8 cellular contexts compared by ENCODE assay signal in the genomic region with DNA sequence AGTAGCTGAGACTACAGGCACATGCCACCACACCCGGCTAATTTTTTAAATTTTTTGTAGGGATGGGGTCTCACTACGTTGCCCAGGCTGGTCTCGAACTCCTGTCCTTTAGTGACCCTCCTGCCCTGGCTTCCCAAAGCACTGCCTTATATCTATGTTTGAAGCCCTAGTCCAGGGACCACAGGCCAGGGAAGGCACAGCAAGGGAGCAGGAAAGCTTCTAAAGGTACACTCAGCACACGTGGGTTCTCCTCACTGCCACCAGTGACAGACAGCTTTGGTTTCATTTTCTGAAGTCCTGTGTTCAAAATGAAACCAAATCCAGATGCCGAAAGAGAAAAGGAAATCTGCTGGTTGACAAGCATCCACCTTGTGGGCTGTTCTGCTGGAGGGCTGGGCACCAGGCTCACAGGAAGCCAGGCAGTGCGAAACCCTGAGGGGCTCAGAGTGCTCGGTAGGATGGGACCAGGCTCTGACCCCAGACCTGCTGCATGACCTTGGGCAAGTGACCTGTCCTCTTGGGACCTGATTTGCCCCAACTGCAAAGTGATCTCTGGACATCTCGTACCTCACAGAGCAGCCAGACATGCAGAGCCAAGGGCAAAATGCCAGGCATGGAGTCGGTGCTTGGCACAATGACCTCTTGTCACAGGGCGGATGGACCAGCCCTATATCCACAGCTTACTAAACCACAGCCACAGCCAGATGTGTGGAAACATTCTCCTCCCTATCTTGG. TPM values are rescaled to one million over a fixed set of nuclear protein-coding genes. Genes with fewer than 3 reads are reported as not detected.
DNase-seq lines count a peak whose midpoint lies in the region; ATAC-seq, FAIRE-seq and TF ChIP-seq lines count a peak whose summit lies in the region.

No MANE protein-coding gene starts in this region.

- H3K9me2 ChIP-seq in PC-9 (ENCODE audit: insufficient read depth), result no peaks in the 10 kb centered on the region

- intact Hi-C loops in Caco-2 (cut with micrococcal nuclease; ENCODE audit: unreplicated experiment) (loop anchor here (10.0 kb wide), 1 partner anchor 154 kb away; no protein-coding TSS in a partner anchor), PC-9 (cut with micrococcal nuclease; ENCODE audit: unreplicated experiment) (loop anchor here (5.0 to 10.0 kb wide), 3 partner anchors 39 to 204 kb away; no protein-coding TSS in a partner anchor)

- H3K9me3 Mint-ChIP-seq in Caco-2 (ENCODE audit: unreplicated experiment), result no peaks in the 10 kb centered on the region

- no peak for DNase-seq in Caco-2
- DNase-seq in effector memory CD4-positive, alpha-beta T cell, result peak in 1 of 3 donors; percentile 23
- DNase-seq in occipital lobe (lab: John Stamatoyannopoulos, UW), result peak; percentile 7
- no peak for DNase-seq in A172 (ENCODE audit: low spot score)
- no peak for DNase-seq in H54 (ENCODE audit: insufficient read length, low spot score)
- no peak for DNase-seq in PC-9

- peaks cover 22% of the 10 kb centered on the region for H3K79me2 ChIP-seq in OCI-LY3 (ENCODE audit: low read length)
- H3K79me2 ChIP-seq in PC-9 (ENCODE audit: low read depth), result no peaks in the 10 kb centered on the region

- H3K4me3 ChIP-seq in Caco-2 (ENCODE audit: low read depth, low read length), result no peak overlapping the region
- peak overlapping the region; percentile 33; the same call in 1 of the 2 replicates for H3K4me3 ChIP-seq in OCI-LY3 (ENCODE audit: low read length)
- peak overlapping the region; percentile 4 for H3K4me3 ChIP-seq in effector memory CD4-positive, alpha-beta T cell (ENCODE audit: insufficient read depth, low read depth, low read length, poor library complexity, severe bottlenecking)
- no peak overlapping the region for H3K4me3 ChIP-seq in PC-9

- TF ChIP-seq POLR2A in H54 (IDR thresholded peaks at IDR 0.05; ENCODE audit: low read depth, low read length), result no peak

- H3K4me1 Mint-ChIP-seq in Caco-2 (ENCODE audit: low read depth, unreplicated experiment), result peaks cover 20% of the 10 kb centered on the region

- POLR2A ChIA-PET in Caco-2 (lab: Charles Lee) (no interaction called here), PC-9 (lab: Charles Lee; ENCODE audit: unreplicated experiment) (no interaction called here)

- H3K27me3 ChIP-seq in Caco-2 (replicated peaks; ENCODE audit: control insufficient read depth, insufficient read depth, low read length) (no peaks in the 10 kb centered on the region), OCI-LY3 (ENCODE audit: low read depth, low read length) (peaks cover 13% of the 10 kb centered on the region; the same call in 1 of the 2 replicates), PC-9 (ENCODE audit: insufficient read depth, low read depth) (no peaks in the 10 kb centered on the region)
- H3K27me3 ChIP-seq in effector memory CD4-positive, alpha-beta T cell (replicated peaks; ENCODE audit: control insufficient read depth, insufficient read depth, low read length, poor library complexity, severe bottlenecking), result no peaks in the 10 kb centered on the region

- peaks cover 7% of the 10 kb centered on the region; the same call in 1 of the 2 replicates for H3F3A ChIP-seq in PC-9 (ENCODE audit: insufficient read depth, low read depth)

- peak overlapping the region; percentile 80 for H3K27ac Mint-ChIP-seq in Caco-2 (ENCODE audit: unreplicated experiment)

- H3K36me3 Mint-ChIP-seq in Caco-2 (ENCODE audit: insufficient read depth, unreplicated experiment), result peaks cover 26% of the 10 kb centered on the region

- TF ChIP-seq CTCF in Caco-2 (IDR thresholded peaks at IDR 0.05; ENCODE audit: insufficient read depth in 1 of 2, low read depth in 1 of 2, low read length in 1 of 2, severe bottlenecking in 1 of 2, unreplicated experiment in 1 of 2) (no peak), OCI-LY3 (IDR thresholded peaks at IDR 0.05; ENCODE audit: low read depth, low read length) (no peak), PC-9 (conservative IDR thresholded peaks at IDR 0.05) (no peak)

- peak overlapping the region; percentile 67 for H3K4me2 ChIP-seq in OCI-LY3 (ENCODE audit: low read length)
- H3K4me2 ChIP-seq in PC-9, result no peak overlapping the region

- H3K9me3 ChIP-seq in Caco-2, result no peaks in the 10 kb centered on the region
- no peaks in the 10 kb centered on the region for H3K9me3 ChIP-seq in OCI-LY3 (ENCODE audit: insufficient read depth, low read length)
- no peaks in the 10 kb centered on the region for H3K9me3 ChIP-seq in effector memory CD4-positive, alpha-beta T cell (ENCODE audit: control insufficient read depth, low read length)
- H3K9me3 ChIP-seq in PC-9 (ENCODE audit: insufficient read depth, low read depth), result no peaks in the 10 kb centered on the region

- ATAC-seq in HG03095 (IDR thresholded peaks at IDR 0.05; ENCODE audit: unreplicated experiment), result no peak

- H3K9ac ChIP-seq in OCI-LY3 (ENCODE audit: low read length), result peak overlapping the region; percentile 18; the same call in 1 of the 2 replicates

- H3K4me3 Mint-ChIP-seq in Caco-2 (ENCODE audit: unreplicated experiment), result no peak overlapping the region

- no peaks in the 10 kb centered on the region for H3K36me3 ChIP-seq in Caco-2 (ENCODE audit: control insufficient read depth, insufficient read depth, low read length)
- H3K36me3 ChIP-seq in OCI-LY3 (replicated peaks; ENCODE audit: low read depth, low read length), result peaks cover 16% of the 10 kb centered on the region
- H3K36me3 ChIP-seq in effector memory CD4-positive, alpha-beta T cell (ENCODE audit: control insufficient read depth, insufficient read depth, low read length), result no peaks in the 10 kb centered on the region
- no peaks in the 10 kb centered on the region for H3K36me3 ChIP-seq in PC-9 (ENCODE audit: low read depth)

- H3K27ac ChIP-seq in OCI-LY3 (ENCODE audit: low read length), result no peak overlapping the region
- peak overlapping the region; percentile 39 for H3K27ac ChIP-seq in effector memory CD4-positive, alpha-beta T cell (ENCODE audit: insufficient read depth, low read length, poor library complexity, severe bottlenecking)
- H3K27ac ChIP-seq in PC-9, result no peak overlapping the region

- H4K20me1 ChIP-seq in OCI-LY3 (ENCODE audit: insufficient read depth, low read length) (peaks cover 16% of the 10 kb centered on the region), PC-9 (ENCODE audit: insufficient read depth) (no peaks in the 10 kb centered on the region)

- H3K27me3 Mint-ChIP-seq in Caco-2 (ENCODE audit: insufficient read depth, unreplicated experiment), result no peaks in the 10 kb centered on the region

- H3K4me1 ChIP-seq in Caco-2 (peaks cover 39% of the 10 kb centered on the region), OCI-LY3 (ENCODE audit: low read length) (peaks cover 41% of the 10 kb centered on the region), PC-9 (replicated peaks; ENCODE audit: insufficient read depth) (peaks cover 20% of the 10 kb centered on the region)
- peaks cover 38% of the 10 kb centered on the region for H3K4me1 ChIP-seq in effector memory CD4-positive, alpha-beta T cell (ENCODE audit: control insufficient read depth, insufficient read depth, low read length, poor library complexity, severe bottlenecking)

- BruUV-seq in Caco-2 (replicated peaks; lab: Mats Ljungman, UMichigan), result no TSS peak
- no TSS peak for BruUV-seq in PC-9 (replicated peaks; lab: Mats Ljungman, UMichigan)

- CTCF ChIA-PET in Caco-2 (lab: Charles Lee) (no interaction called here), PC-9 (lab: Charles Lee) (interaction anchor here (1.3 kb wide), 2 partner anchors 38 to 275 kb away, joined by 3 to 4 read pairs; no protein-coding TSS in a partner anchor)

- no peak for FAIRE-seq in H54 (lab: Jason Lieb, UNC)

- H2AFZ ChIP-seq in OCI-LY3 (ENCODE audit: low read depth, low read length), result no peak overlapping the region
- no peak overlapping the region for H2AFZ ChIP-seq in PC-9

RNA-seq across cellular contexts. Expression of a gene that starts 2.7 kb away (rescaled TPM):
- 8.1 and 13.2 TPM in 2 replicates for total RNA-seq in Caco-2 (2022)
- total RNA-seq in occipital lobe, result not detected
- total RNA-seq in A172 (2014; rRNA removed; shearing (Covaris generic)), result 0.17 TPM in 1 of 2 replicates, not detected in the other
- 4.6 and 6.7 TPM in 2 replicates for total RNA-seq in PC-9 (2021)

RNA-seq across cellular contexts. Expression of a gene that starts 10.4 kb away (rescaled TPM):
- not detected in 2 replicates for total RNA-seq in Caco-2 (2022)
- total RNA-seq in occipital lobe, result not detected
- total RNA-seq in A172 (2014; rRNA removed; shearing (Covaris generic)), result not detected in 2 replicates
- total RNA-seq in PC-9 (2021), result not detected in 2 replicates

RNA-seq across cellular contexts. Expression of a gene that starts 14.7 kb away (rescaled TPM):
- total RNA-seq in Caco-2 (2022), result not detected in 2 replicates
- not detected for total RNA-seq in occipital lobe
- not detected in 2 replicates for total RNA-seq in A172 (2014; rRNA removed; shearing (Covaris generic))
- total RNA-seq in PC-9 (2021), result not detected in 2 replicates

RNA-seq across cellular contexts. Expression of a gene that starts 17.6 kb away (rescaled TPM):
- total RNA-seq in Caco-2 (2022) (not detected in 2 replicates), occipital lobe (not detected), PC-9 (2021) (not detected in 2 replicates)
- not detected in 2 replicates for total RNA-seq in A172 (2014; rRNA removed; shearing (Covaris generic))

RNA-seq across cellular contexts. Expression of a gene that starts 22.4 kb away (rescaled TPM):
- not detected in 2 replicates for total RNA-seq in Caco-2 (2022)
- total RNA-seq in occipital lobe, result not detected
- not detected in 2 replicates for total RNA-seq in A172 (2014; rRNA removed; shearing (Covaris generic))
- total RNA-seq in PC-9 (2021), result not detected in 2 replicates

Comparison
In these comparisons a context has a peak if more than half of its experiments do, and no peak if none do; other contexts are left out.
1. H3K4me3 ChIP-seq: peak in OCI-LY3 (single experiment) and effector memory CD4-positive, alpha-beta T cell (single experiment); none in Caco-2 (single experiment) and PC-9 (single experiment).